Comparison of ENCODE assay signal across 9 cellular contexts in genomic region chr12:12725-13640, GRCh38. TPM values are rescaled to one million over a fixed set of nuclear protein-coding genes. Genes with fewer than 3 reads are reported as not detected.
A peak's percentile ranks its signal among the peaks of the same experiment; 100 is the strongest.
DNase-seq lines count a peak whose midpoint lies in the region; ATAC-seq, FAIRE-seq and TF ChIP-seq lines count a peak whose summit lies in the region.
"Not testable (repeated sequence)": the region's sequence is repeated elsewhere in the genome, so short reads cannot be mapped to it uniquely, and the experiment has no call there.
"Had no signal": no experiment of that assay in that cellular context is flagged by ENCODE, and none has a peak within 500 bp of the region (broad histone marks: within the 10 kb centered on the region; RNA-seq: fewer than 3 reads in every experiment).

No MANE protein-coding gene starts in this region.

- DNase-seq in CD14-positive monocyte (ENCODE audit: low spot score); HepG2 (ENCODE audit: low spot score): not testable (repeated sequence)
- DNase-seq in activated CD8-positive, alpha-beta memory T cell treated with anti-CD3 and anti-CD28 coated beads for 24 hours, result peak; percentile 63
- DNase-seq in cerebellum (ENCODE audit: low spot score) (peak; percentile 8), foreskin fibroblast (peak; percentile 18 to 39), osteoblast (ENCODE audit: insufficient read length, low spot score, missing footprints) (peak; percentile 69), testis (peak; percentile 17)

- not testable (repeated sequence) for TF ChIP-seq RAD21 in Ishikawa (IDR thresholded peaks at IDR 0.05; ENCODE audit: low read depth); HepG2 (CRISPR knock-in tag; IDR thresholded peaks at IDR 0.05)

- not testable (repeated sequence) for ATAC-seq in HepG2

- not testable (repeated sequence) for H3K27ac ChIP-seq in HepG2 (ENCODE audit: extremely low read length, insufficient read depth, low read length); osteoblast (ENCODE audit: low read depth, low read length); testis

- H2AFZ ChIP-seq in HepG2 (ENCODE audit: low read length); osteoblast (ENCODE audit: low read length): not testable (repeated sequence)

- POLR2A ChIA-PET in HepG2 (lab: Yijun Ruan, JAX), result not testable (repeated sequence)

- not testable (repeated sequence) for H3K36me3 Mint-ChIP-seq in CD14-positive monocyte

- H3K79me2 ChIP-seq in HepG2 (ENCODE audit: insufficient read depth, low read length); osteoblast (ENCODE audit: insufficient read depth, low read length): not testable (repeated sequence)

- H3K9ac ChIP-seq in HepG2 (ENCODE audit: insufficient read depth, low read depth, low read length), result not testable (repeated sequence)

- H3K4me1 Mint-ChIP-seq in CD14-positive monocyte, result not testable (repeated sequence)

- not testable (repeated sequence) for H3K4me3 Mint-ChIP-seq in CD14-positive monocyte

- CTCF ChIA-PET in HepG2 (lab: Yijun Ruan, JAX; ENCODE audit: low intra/inter-chr PET ratio, low total read pairs), result not testable (repeated sequence)

- not testable (repeated sequence) for TF ChIP-seq POLR2A in HepG2 (IDR thresholded peaks at IDR 0.05; ENCODE audit: insufficient read depth in 1 of 2, low read depth in 2 of 2, low read length in 2 of 2); testis (IDR thresholded peaks at IDR 0.05)

- not testable (repeated sequence) for H4K20me1 ChIP-seq in HepG2 (ENCODE audit: insufficient read depth, low read length); osteoblast (ENCODE audit: insufficient read depth, low read length)

- H3K4me2 ChIP-seq in HepG2 (ENCODE audit: low read depth, low read length); osteoblast (ENCODE audit: insufficient read depth, low read length): not testable (repeated sequence)

- peaks cover 0 to 11% (median 2%) of the 10 kb centered on the region in 7 donors for H3K9me3 Mint-ChIP-seq in CD14-positive monocyte

- not testable (repeated sequence) for H3K9me3 ChIP-seq in HepG2 (ENCODE audit: low read length); osteoblast (ENCODE audit: low read depth, low read length); testis

- H3K4me1 ChIP-seq in HepG2 (ENCODE audit: insufficient read depth, low read length); osteoblast (ENCODE audit: insufficient read depth, low read length); testis: not testable (repeated sequence)

- TSS peak; percentile 24 for BruUV-seq in HepG2 (replicated peaks; lab: Mats Ljungman, UMichigan)

- not testable (repeated sequence) for H3K36me3 ChIP-seq in HepG2 (replicated peaks in 1 of 2; ENCODE audit: control insufficient read depth in 1 of 2, insufficient read depth in 2 of 2, low read length in 2 of 2); osteoblast (ENCODE audit: insufficient read depth, low read length); testis (ENCODE audit: low read depth, missing control alignments)

- 91% methylated on average over 16 of the region's 16 CpGs for WGBS in HepG2 (ENCODE audit: low lambda C conversion rate)
- 73 to 82% methylated on average over 14 to 16 of the region's 16 CpGs for WGBS in testis, 2 donors

- H3K27ac Mint-ChIP-seq in CD14-positive monocyte, result peak overlapping the region in 4 of 7 donors; percentile 15 to 46 (median 30)

- not testable (repeated sequence) for FAIRE-seq in HepG2 (lab: Jason Lieb, UNC)

- intact Hi-C loops in CD14-positive monocyte (cut with micrococcal nuclease); HepG2 (cut with micrococcal nuclease; ENCODE audit: unreplicated experiment); testis (cut with DNase I; ENCODE audit: low total_unique reads): not testable (repeated sequence)

- H3K4me3 ChIP-seq in foreskin fibroblast (ENCODE audit: low read depth in 1 of 2, low read length in 2 of 2); HepG2 (replicated peaks in 1 of 3; ENCODE audit: insufficient read depth in 1 of 3, low read depth in 2 of 3, low read length in 3 of 3); osteoblast (ENCODE audit: insufficient read depth, low read length); testis: not testable (repeated sequence)

- TF ChIP-seq CTCF in CD14-positive monocyte (IDR thresholded peaks at IDR 0.05); foreskin fibroblast (IDR thresholded peaks at IDR 0.05; ENCODE audit: low read depth, low read length); HepG2 (CRISPR knock-in tag; IDR thresholded peaks at IDR 0.05); osteoblast (IDR thresholded peaks at IDR 0.05; ENCODE audit: extremely low read depth, low read depth, low read length); testis (IDR thresholded peaks at IDR 0.05): not testable (repeated sequence)

- H3K27me3 Mint-ChIP-seq in CD14-positive monocyte (ENCODE audit: low read depth in 3 of 3), result not testable (repeated sequence)

- TF ChIP-seq EP300 in Ishikawa (IDR thresholded peaks at IDR 0.05; ENCODE audit: borderline replicate concordance); HepG2 (IDR thresholded peaks at IDR 0.05; ENCODE audit: low read depth in 2 of 2, low read length in 2 of 2); HepG2 (CRISPR knock-in tag; IDR thresholded peaks at IDR 0.05; ENCODE audit: borderline replicate concordance): not testable (repeated sequence)

- H3K27me3 ChIP-seq in HepG2 (ENCODE audit: control insufficient read depth in 1 of 2, insufficient read depth in 2 of 2, low read length in 2 of 2); osteoblast (ENCODE audit: insufficient read depth, low read length); testis: not testable (repeated sequence)

- in situ Hi-C loops in HepG2 (cut with HindIII; ENCODE audit: extremely low pct_ligation_motif_present, low pct_unique_long_range_greater_than_20kb), result not testable (repeated sequence)

TF ChIP-seq in Ishikawa, 13 proteins besides CTCF, POLR2A, EP300 and RAD21:
- 0 out of 2 replicates have a peak, but pooled peaks have one; percentile 8 for TF ChIP-seq TCF12 (IDR thresholded peaks at IDR 0.05; ENCODE audit: low read depth)
TF ChIP-seq in Ishikawa: peak in this region for 1; not testable (repeated sequence) for 12.

TF ChIP-seq in HepG2, 621 proteins besides CTCF, POLR2A, EP300 and RAD21 (continues in another document):
- peak; percentile 49; the same call in 1 of the 2 replicates for TF ChIP-seq TERF1 (CRISPR knock-in tag; IDR thresholded peaks at IDR 0.05)
- TF ChIP-seq FOXO4 (CRISPR knock-in tag; conservative IDR thresholded peaks at IDR 0.05), result 0 out of 2 replicates have a peak, but pooled peaks have one; percentile 44

RNA-seq across cellular contexts. Expression of gene IQSEC3, which starts 53.6 kb away (rescaled TPM):
- polyA plus RNA-seq in CD14-positive monocyte (not detected), HepG2 (2011; rRNA removed) (not detected in 2 replicates), testis (ENCODE audit: insufficient read depth, low read depth, low replicate concordance) (4.5 TPM)
- total RNA-seq in cerebellum (7.7 TPM), HepG2 (2016; rRNA removed; fragmentation: Illumina TruSeq; extraction: Trizol) (not detected in 2 replicates), osteoblast (0.36 TPM in 1 of 2 replicates, not detected in the other), testis (10 to 100 TPM in 1 of 2 donors, 1 to 10 TPM in 1; 3.9 to 12.2 TPM)
- total RNA-seq in HepG2 (2016; cell fraction: cytosol; rRNA removed; fragmentation: Illumina TruSeq; extraction: Trizol; ENCODE audit: low read depth), result not detected in 2 replicates
- not detected in 2 replicates for total RNA-seq in HepG2 (2016; cell fraction: insoluble cytoplasmic fraction; rRNA removed; fragmentation: Illumina TruSeq; extraction: Trizol)
- total RNA-seq in HepG2 (2016; cell fraction: membrane; rRNA removed; fragmentation: Illumina TruSeq; extraction: Trizol), result not detected in 2 replicates
- total RNA-seq in HepG2 (2016; cell fraction: nucleus; rRNA removed; fragmentation: Illumina TruSeq; extraction: Trizol), result not detected in 2 replicates
- not detected in 2 replicates for polyA plus RNA-seq in HepG2 (2011; cell fraction: cytosol; rRNA removed)
- polyA plus RNA-seq in HepG2 (2011; cell fraction: nucleus; rRNA removed), result not detected in 2 replicates
- polyA plus RNA-seq in HepG2 (2012), result not detected in 2 replicates
- polyA plus RNA-seq in HepG2 (2016; cell fraction: cytosol; fragmentation: Illumina TruSeq; extraction: Trizol; ENCODE audit: low read depth), result not detected in 2 replicates
- not detected in 2 replicates for polyA plus RNA-seq in HepG2 (2016; cell fraction: insoluble cytoplasmic fraction; fragmentation: Illumina TruSeq; extraction: Trizol; ENCODE audit: low read depth)
- not detected in 2 replicates for polyA plus RNA-seq in HepG2 (2016; cell fraction: membrane; fragmentation: Illumina TruSeq; extraction: Trizol; ENCODE audit: low read depth)
- polyA plus RNA-seq in HepG2 (2016; cell fraction: nucleus; fragmentation: Illumina TruSeq; extraction: Trizol; ENCODE audit: insufficient read depth, low read depth), result not detected in 2 replicates
- polyA minus RNA-seq in HepG2 (2011; rRNA and poly(A)+ RNA removed; ENCODE audit: low replicate concordance), result not detected in 2 replicates
- not detected in 2 replicates for polyA minus RNA-seq in HepG2 (2011; cell fraction: cytosol; rRNA and poly(A)+ RNA removed)
- polyA minus RNA-seq in HepG2 (2011; cell fraction: nucleus; rRNA and poly(A)+ RNA removed), result not detected in 2 replicates
- polyA plus RNA-seq: CD8-positive, alpha-beta memory T cell had no signal
